Comparison of ENCODE assay signal across 15 cellular contexts in genomic region chr2:63486861-63487290, GRCh38.
A peak's percentile ranks its signal among the peaks of the same experiment; 100 is the strongest.
DNase-seq lines count a peak whose midpoint lies in the region; ATAC-seq, FAIRE-seq and TF ChIP-seq lines count a peak whose summit lies in the region.
"Had no signal": no experiment of that assay in that cellular context is flagged by ENCODE, and none has a peak within 500 bp of the region (broad histone marks: within the 10 kb centered on the region; RNA-seq: fewer than 3 reads in every experiment).

No MANE protein-coding gene starts in this region.

- H3K79me2 ChIP-seq in GM23338 (replicated peaks; ENCODE audit: insufficient read depth) (no peaks in the 10 kb centered on the region), GM12878 (ENCODE audit: control insufficient read depth, insufficient read depth, low read length) (no peaks in the 10 kb centered on the region)

- no peak overlapping the region for H3K9ac ChIP-seq in GM12878 (ENCODE audit: control insufficient read depth, insufficient read depth, low read length)
- H3K9ac ChIP-seq: BLaER1 had no signal

- no peak overlapping the region for H3K4me3 Mint-ChIP-seq in GM23338
- H3K4me3 Mint-ChIP-seq: activated naive CD8-positive, alpha-beta T cell treated with anti-CD3 and anti-CD28 coated beads, Interleukin-2, amount 10 ng/mL, durations not matched to agents 7 days and 5 days; T-helper 17 cell had no signal

- H3K4me1 Mint-ChIP-seq in GM23338, result peaks cover 15% of the 10 kb centered on the region
- H3K4me1 Mint-ChIP-seq: T-helper 17 cell had no signal

- FAIRE-seq in A549 (lab: Jason Lieb, UNC) (no peak), GM12878 (lab: Jason Lieb, UNC) (peak; percentile 7)
- FAIRE-seq: pancreas had no signal

- TF ChIP-seq POLR2A in A549 (IDR thresholded peaks at IDR 0.05; ENCODE audit: low read length) (no peak), GM12878 (IDR thresholded peaks at IDR 0.05; ENCODE audit: low read depth, low read length) (no peak), thyroid gland (IDR thresholded peaks at IDR 0.05) (no peak)

- POLR2A ChIA-PET in A549 (lab: Yijun Ruan, JAX), result no interaction called here
- POLR2A ChIA-PET in GM12878 (lab: Charles Lee), result no interaction called here

- in situ Hi-C loops in GM12878 (cut with MboI), result loop anchor here (10.0 to 25.0 kb wide), 2 partner anchors 702 to 1025 kb away; no protein-coding TSS in a partner anchor

- H4K20me1 ChIP-seq in GM23338 (replicated peaks; ENCODE audit: insufficient read depth), result no peaks in the 10 kb centered on the region
- H4K20me1 ChIP-seq in GM12878 (ENCODE audit: control insufficient read depth, insufficient read depth), result no peaks in the 10 kb centered on the region
- H4K20me1 ChIP-seq: BLaER1 had no signal

- H3F3A ChIP-seq in GM23338 (replicated peaks; ENCODE audit: low read depth), result no peaks in the 10 kb centered on the region

- no peaks in the 10 kb centered on the region for H3K9me2 ChIP-seq in GM23338 (ENCODE audit: insufficient read depth)

- peak overlapping the region; percentile 8; the same call in 1 of the 2 replicates for H3K27ac Mint-ChIP-seq in GM23338
- H3K27ac Mint-ChIP-seq: activated naive CD8-positive, alpha-beta T cell treated with anti-CD3 and anti-CD28 coated beads, Interleukin-2, amount 10 ng/mL, durations not matched to agents 7 days and 5 days; T-helper 17 cell had no signal

- no peaks in the 10 kb centered on the region for H3K9me3 Mint-ChIP-seq in GM23338
- H3K9me3 Mint-ChIP-seq: activated naive CD8-positive, alpha-beta T cell treated with anti-CD3 and anti-CD28 coated beads, Interleukin-2, amount 10 ng/mL, durations not matched to agents 7 days and 5 days had no signal

- ATAC-seq in A549 (peak; percentile 80 to 86; a peak in 4 of 6 replicates), GM23338 (peak; percentile 58), GM12878 (peak; percentile 63)
- ATAC-seq: left ventricle myocardium superior, T-helper 17 cell had no signal

- TF ChIP-seq EP300 in A549 (IDR thresholded peaks at IDR 0.05) (no peak), GM12878 (IDR thresholded peaks at IDR 0.05; ENCODE audit: borderline replicate concordance in 1 of 2, control insufficient read depth in 1 of 2, low read depth in 2 of 2, low read length in 2 of 2) (no peak)

- H3K27me3 Mint-ChIP-seq in GM23338 (ENCODE audit: insufficient read depth, low read depth, poor library complexity), result no peaks in the 10 kb centered on the region
- H3K27me3 Mint-ChIP-seq: activated naive CD8-positive, alpha-beta T cell treated with anti-CD3 and anti-CD28 coated beads, Interleukin-2, amount 10 ng/mL, durations not matched to agents 7 days and 5 days; T-helper 17 cell had no signal

- H3K36me3 ChIP-seq in GM23338 (ENCODE audit: insufficient read depth), result no peaks in the 10 kb centered on the region
- no peaks in the 10 kb centered on the region for H3K36me3 ChIP-seq in GM12878 (ENCODE audit: control insufficient read depth in 2 of 2, insufficient read depth in 2 of 2, low read length in 1 of 2)
- H3K36me3 ChIP-seq in thyroid gland, result no peaks in the 10 kb centered on the region
- H3K36me3 ChIP-seq: BLaER1, pancreas had no signal

- H2AFZ ChIP-seq in GM23338 (no peak overlapping the region), GM12878 (ENCODE audit: control insufficient read depth, low read depth, low read length) (no peak overlapping the region; the same call in 1 of the 2 replicates)

- H3K27me3 ChIP-seq in GM23338 (ENCODE audit: insufficient read depth) (no peaks in the 10 kb centered on the region), GM12878 (replicated peaks in 1 of 2; ENCODE audit: control insufficient read depth in 2 of 2, insufficient read depth in 2 of 2, low read length in 1 of 2) (no peaks in the 10 kb centered on the region), thyroid gland (no peaks in the 10 kb centered on the region)
- H3K27me3 ChIP-seq: BLaER1, pancreas had no signal

- TF ChIP-seq CTCF in A549 (IDR thresholded peaks at IDR 0.05), result peak; percentile 49; the same call in 2 of the 3 replicates
- peak; percentile 30 to 57 for TF ChIP-seq CTCF in GM23338 (conservative IDR thresholded peaks at IDR 0.05; ENCODE audit: low read depth in 2 of 2)
- TF ChIP-seq CTCF in GM12878 (IDR thresholded peaks at IDR 0.05 in 2 of 3, conservative IDR thresholded peaks at IDR 0.05 in 1 of 3; ENCODE audit: control insufficient read depth in 2 of 3, extremely low read depth in 1 of 3, insufficient read depth in 1 of 3, low read depth in 3 of 3, low read length in 3 of 3), result peak in 2 of 3 experiments; percentile 11 to 35; a peak in 3 of 6 replicates
- TF ChIP-seq CTCF in thyroid gland (IDR thresholded peaks at IDR 0.05), result no peak

- H3K9me3 ChIP-seq in A549, result no peaks in the 10 kb centered on the region
- no peaks in the 10 kb centered on the region for H3K9me3 ChIP-seq in GM12878 (replicated peaks; ENCODE audit: control insufficient read depth, insufficient read depth, low read length)
- H3K9me3 ChIP-seq in thyroid gland, result no peaks in the 10 kb centered on the region
- H3K9me3 ChIP-seq: BLaER1, pancreas had no signal

- SMC1A ChIA-PET in GM12878 (lab: Charles Lee; ENCODE audit: uncharacterized antibody, unreplicated experiment), result interaction anchor here (0.6 to 4.0 kb wide), 16 partner anchors 10 to 1029 kb away, joined by 3 to 18 read pairs (median 4); partner anchors contain the start of genes OTX1 and WDPCP

- BruUV-seq in GM12878 (replicated peaks; lab: Mats Ljungman, UMichigan), result no TSS peak

- H3K36me3 Mint-ChIP-seq in GM23338 (ENCODE audit: low read depth), result no peaks in the 10 kb centered on the region
- H3K36me3 Mint-ChIP-seq: activated naive CD8-positive, alpha-beta T cell treated with anti-CD3 and anti-CD28 coated beads, Interleukin-2, amount 10 ng/mL, durations not matched to agents 7 days and 5 days had no signal

- RAD21 ChIA-PET in GM12878 (lab: Charles Lee; ENCODE audit: unreplicated experiment), result interaction anchor here (0.8 to 4.2 kb wide), 6 partner anchors 40 to 1030 kb away, joined by 3 to 15 read pairs (median 4); no protein-coding TSS in a partner anchor

- TF ChIP-seq RAD21 in A549 (conservative IDR thresholded peaks at IDR 0.05 in 1 of 2, IDR thresholded peaks at IDR 0.05 in 1 of 2) (peak; percentile 49 to 55; a peak in 4 of 5 replicates), GM12878 (IDR thresholded peaks at IDR 0.05; ENCODE audit: insufficient read depth, low read depth, low read length) (peak; percentile 38)

- intact Hi-C loops in GM12878 (cut with micrococcal nuclease; ENCODE audit: unreplicated experiment) (loop anchor here (5.0 kb wide), 1 partner anchor 700 kb away; no protein-coding TSS in a partner anchor), thyroid gland (cut with DNase I) (no loop called here)

- peak in 1 of 2 experiments; percentile 16 for DNase-seq in A549 (ENCODE audit: low read depth in 1 of 2, low spot score in 1 of 2)
- peak; percentile 17 for DNase-seq in GM23338 (ENCODE audit: low spot score)
- DNase-seq in NCI-H82 (lab: John Stamatoyannopoulos, UW), result peak; percentile 58
- no peak for DNase-seq in GM12878 (ENCODE audit: low read depth, low spot score)
- no peak for DNase-seq in GOT3 (lab: John Stamatoyannopoulos, UW)
- no peak for DNase-seq in HUDEP-2 (lab: John Stamatoyannopoulos, UW; ENCODE audit: unreplicated experiment in 76 of 76)
- no peak for DNase-seq in NCI-H446 (lab: John Stamatoyannopoulos, UW)
- no peak for DNase-seq in thyroid gland
- DNase-seq: activated naive CD8-positive, alpha-beta T cell treated with anti-CD3 and anti-CD28 coated beads, Interleukin-2, amount 10 ng/mL, durations not matched to agents 7 days and 5 days; left ventricle myocardium superior; pancreas; stimulated activated CD4-positive, alpha-beta T cell treated with anti-CD3 and anti-CD28 coated beads, Interleukin-2, amount 100 ng/mL, for 48 hours; T-helper 17 cell had no signal

- H3K4me3 ChIP-seq in A549 (no peak overlapping the region), GM23338 (no peak overlapping the region), GM12878 (no peak overlapping the region), thyroid gland (replicated peaks in 1 of 3) (no peak overlapping the region)
- H3K4me3 ChIP-seq: BLaER1, pancreas had no signal

- no peak overlapping the region for H3K27ac ChIP-seq in A549
- H3K27ac ChIP-seq in GM23338 (ENCODE audit: low read depth), result no peak overlapping the region
- no peak overlapping the region for H3K27ac ChIP-seq in GM12878 (ENCODE audit: control insufficient read depth, insufficient read depth)
- no peak overlapping the region for H3K27ac ChIP-seq in thyroid gland
- H3K27ac ChIP-seq: BLaER1, HL-60, pancreas had no signal

- no peaks in the 10 kb centered on the region for H3K4me1 ChIP-seq in A549
- H3K4me1 ChIP-seq in GM23338 (ENCODE audit: insufficient read depth), result peaks cover 10% of the 10 kb centered on the region; the same call in 1 of the 2 replicates
- no peaks in the 10 kb centered on the region for H3K4me1 ChIP-seq in GM12878 (ENCODE audit: control insufficient read depth, insufficient read depth, low read length)
- H3K4me1 ChIP-seq in thyroid gland, result no peaks in the 10 kb centered on the region
- H3K4me1 ChIP-seq: BLaER1, pancreas had no signal

- H3K4me2 ChIP-seq in A549 (no peak overlapping the region), GM23338 (no peak overlapping the region), GM12878 (ENCODE audit: control insufficient read depth, insufficient read depth) (no peak overlapping the region)
- H3K4me2 ChIP-seq: BLaER1 had no signal

- CTCF ChIA-PET in A549 (lab: Yijun Ruan, JAX) (interaction anchor here (0.7 to 4.2 kb wide), 13 partner anchors 9 to 699 kb away, joined by 3 to 23 read pairs (median 4); no protein-coding TSS in a partner anchor), GM12878 (lab: Yijun Ruan, JAX) (interaction anchor here (0.7 to 5.2 kb wide), 27 partner anchors 7 to 1491 kb away, joined by 3 to 47 read pairs (median 4); no protein-coding TSS in a partner anchor)

- WGBS in A549 (ENCODE audit: missing lambda C conversion rate), result 57% methylated on average over 2 of the region's 2 CpGs
- WGBS in GM12878 (ENCODE audit: insufficient coverage, insufficient replicate concordance, low lambda C conversion rate, missing lambda C conversion rate), result 59% methylated on average over 2 of the region's 2 CpGs
- 84 to 90% methylated on average over 2 of the region's 2 CpGs for WGBS in thyroid gland, 2 donors

TF ChIP-seq in A549, 52 proteins besides CTCF, POLR2A, EP300 and RAD21:
- peak; percentile 40; the same call in 2 of the 3 replicates for TF ChIP-seq SMC3 (IDR thresholded peaks at IDR 0.05)
- peak; percentile 78 for TF ChIP-seq MAFK (IDR thresholded peaks at IDR 0.05; ENCODE audit: partially characterized antibody)
- TF ChIP-seq GATA3 (IDR thresholded peaks at IDR 0.05; ENCODE audit: borderline replicate concordance), result no peak
TF ChIP-seq in A549: peak in this region for 2.

TF ChIP-seq in GM23338, 12 proteins besides CTCF, POLR2A, EP300 and RAD21 (continues in another document):
- TF ChIP-seq STAT1 (IDR thresholded peaks at IDR 0.05; ENCODE audit: unreplicated experiment), result no peak
- no peak for TF ChIP-seq EZH2 (IDR thresholded peaks at IDR 0.05; ENCODE audit: low read depth, unreplicated experiment)
- TF ChIP-seq JUNB (IDR thresholded peaks at IDR 0.05; ENCODE audit: unreplicated experiment), result no peak

Comparison
In these comparisons a context has a peak if more than half of its experiments do, and no peak if none do; other contexts are left out.
1. DNase-seq: peak in GM23338 (single experiment) and NCI-H82 (single experiment); none in GM12878 (single experiment), GOT3 (single experiment), HUDEP-2 (0 of 76), NCI-H446 (0 of 2) and thyroid gland (0 of 2).
2. CTCF ChIP-seq: peak in A549 (single experiment), GM23338 (2 of 2) and GM12878 (2 of 3); none in thyroid gland (0 of 6).
3. Of the 24 proteins assayed by ChIP-seq in both GM12878 and A549: peak only in GM12878: none; only in A549: none; in both: CTCF, RAD21 and SMC3; in neither: 21.
4. Peak in every context shown above with its lines, with median percentiles within 50 percentile points of each other: ATAC-seq.